11 cellular contexts compared by ENCODE assay signal in genomic region chr10:42650374-42650773, GRCh38. TPM values are rescaled to one million over a fixed set of nuclear protein-coding genes. Genes with fewer than 3 reads are reported as not detected.
DNase-seq lines count a peak whose midpoint lies in the region; ATAC-seq and TF ChIP-seq lines count a peak whose summit lies in the region.
"Had no signal": no experiment of that assay in that cellular context is flagged by ENCODE, and none has a peak within 500 bp of the region (broad histone marks: within the 10 kb centered on the region; RNA-seq: fewer than 3 reads in every experiment).

No MANE protein-coding gene starts in this region.

- no peaks in the 10 kb centered on the region for H3K27me3 Mint-ChIP-seq in activated CD8-positive, alpha-beta T cell treated with anti-CD3 and anti-CD28 coated beads, Interleukin-2, amount 10 ng/mL, durations not matched to agents 7 days and 5 days (ENCODE audit: low read depth)
- no peaks in the 10 kb centered on the region for H3K27me3 Mint-ChIP-seq in activated CD8-positive, alpha-beta T cell treated with anti-CD3 and anti-CD28 coated beads for 36 hours
- H3K27me3 Mint-ChIP-seq in T-cell = peaks cover 1 to 6% of the 10 kb centered on the region in 2 donors
- H3K27me3 Mint-ChIP-seq in endothelial cell (ENCODE audit: unreplicated experiment) = peaks cover 9% of the 10 kb centered on the region
- peaks cover 2% of the 10 kb centered on the region for H3K27me3 Mint-ChIP-seq in activated CD4-positive, alpha-beta T cell treated with anti-CD3 and anti-CD28 coated beads, Interleukin-2, amount 10 ng/mL, durations not matched to agents 7 days and 5 days
- H3K27me3 Mint-ChIP-seq: CD4-positive, alpha-beta T cell had no signal

- no peaks in the 10 kb centered on the region for H3K4me1 ChIP-seq in OCI-LY7 (ENCODE audit: insufficient read depth, low read length, poor library complexity, severe bottlenecking)

- peak overlapping the region; percentile 0 for H3K27ac Mint-ChIP-seq in activated CD8-positive, alpha-beta T cell treated with anti-CD3 and anti-CD28 coated beads, Interleukin-2, amount 10 ng/mL, durations not matched to agents 7 days and 5 days
- no peak overlapping the region for H3K27ac Mint-ChIP-seq in activated CD8-positive, alpha-beta T cell treated with anti-CD3 and anti-CD28 coated beads for 36 hours
- H3K27ac Mint-ChIP-seq in T-cell (peak overlapping the region; percentile 4 to 23), endothelial cell (ENCODE audit: unreplicated experiment) (peak overlapping the region; percentile 91)
- no peak overlapping the region for H3K27ac Mint-ChIP-seq in activated CD4-positive, alpha-beta T cell treated with anti-CD3 and anti-CD28 coated beads, Interleukin-2, amount 10 ng/mL, durations not matched to agents 7 days and 5 days
- H3K27ac Mint-ChIP-seq: CD4-positive, alpha-beta T cell had no signal

- H3K27ac ChIP-seq in OCI-LY7 (ENCODE audit: low read depth, low read length, poor library complexity, severe bottlenecking) = no peak overlapping the region
- H3K27ac ChIP-seq: 22Rv1, HL-60 had no signal

- no peaks in the 10 kb centered on the region for H3K9me3 ChIP-seq in OCI-LY7 (ENCODE audit: low read length)

- no peak for ATAC-seq in activated CD8-positive, alpha-beta T cell treated with anti-CD3 and anti-CD28 coated beads, Interleukin-2, amount 10 ng/mL, durations not matched to agents 7 days and 5 days
- ATAC-seq in activated CD8-positive, alpha-beta T cell treated with anti-CD3 and anti-CD28 coated beads for 36 hours = no peak
- no peak for ATAC-seq in T-cell (replicated peaks in 1 of 4)
- ATAC-seq: HCT116 had no signal

- no peak for DNase-seq in activated CD8-positive, alpha-beta T cell treated with anti-CD3 and anti-CD28 coated beads, Interleukin-2, amount 10 ng/mL, durations not matched to agents 7 days and 5 days
- no peak for DNase-seq in activated CD8-positive, alpha-beta T cell treated with anti-CD3 and anti-CD28 coated beads for 36 hours
- no peak for DNase-seq in T-cell
- DNase-seq in endothelial cell (ENCODE audit: low spot score) = no peak
- no peak for DNase-seq in stimulated activated CD8-positive, alpha-beta memory T cell treated with anti-CD3 and anti-CD28 coated beads, Interleukin-4, amount 100 ng/mL, for 48 hours
- no peak for DNase-seq in activated CD4-positive, alpha-beta T cell treated with anti-CD3 and anti-CD28 coated beads, Interleukin-2, amount 10 ng/mL, durations not matched to agents 7 days and 5 days
- DNase-seq in OCI-LY7 (ENCODE audit: low spot score) = no peak
- DNase-seq: CD4-positive, alpha-beta T cell had no signal

- CTCF ChIA-PET in activated CD8-positive, alpha-beta T cell treated with anti-CD3 and anti-CD28 coated beads, Interleukin-2, amount 10 ng/mL, durations not matched to agents 7 days and 5 days (lab: Charles Lee) = no interaction called here
- CTCF ChIA-PET in activated CD8-positive, alpha-beta T cell treated with anti-CD3 and anti-CD28 coated beads for 36 hours (lab: Charles Lee) = no interaction called here
- CTCF ChIA-PET in T-cell (lab: Charles Lee) = no interaction called here
- CTCF ChIA-PET in activated CD4-positive, alpha-beta T cell treated with anti-CD3 and anti-CD28 coated beads, Interleukin-2, amount 10 ng/mL, durations not matched to agents 7 days and 5 days (lab: Charles Lee) = no interaction called here
- CTCF ChIA-PET in OCI-LY7 (lab: Charles Lee; ENCODE audit: unreplicated experiment) = no interaction called here

- no peak overlapping the region for H2AFZ ChIP-seq in OCI-LY7 (ENCODE audit: low read length)

- no peak overlapping the region for H3K4me3 ChIP-seq in OCI-LY7 (ENCODE audit: low read depth, low read length, poor library complexity, severe bottlenecking)

- H3K36me3 ChIP-seq in OCI-LY7 (ENCODE audit: insufficient read depth, low read length) = no peaks in the 10 kb centered on the region

- POLR2A ChIA-PET in activated CD8-positive, alpha-beta T cell treated with anti-CD3 and anti-CD28 coated beads, Interleukin-2, amount 10 ng/mL, durations not matched to agents 7 days and 5 days (lab: Charles Lee) = no interaction called here
- POLR2A ChIA-PET in activated CD8-positive, alpha-beta T cell treated with anti-CD3 and anti-CD28 coated beads for 36 hours (lab: Charles Lee) = no interaction called here
- POLR2A ChIA-PET in T-cell (lab: Charles Lee) (interaction anchor here in 1 of 2 donors (0.6 kb wide), 1 partner anchor 38 kb away, joined by 7 read pairs; no protein-coding TSS in a partner anchor), OCI-LY7 (lab: Charles Lee) (no interaction called here)
- POLR2A ChIA-PET in activated CD4-positive, alpha-beta T cell treated with anti-CD3 and anti-CD28 coated beads, Interleukin-2, amount 10 ng/mL, durations not matched to agents 7 days and 5 days (lab: Charles Lee) = no interaction called here

- H3K36me3 Mint-ChIP-seq in activated CD8-positive, alpha-beta T cell treated with anti-CD3 and anti-CD28 coated beads, Interleukin-2, amount 10 ng/mL, durations not matched to agents 7 days and 5 days (ENCODE audit: low read depth) = no peaks in the 10 kb centered on the region
- H3K36me3 Mint-ChIP-seq in activated CD8-positive, alpha-beta T cell treated with anti-CD3 and anti-CD28 coated beads for 36 hours (ENCODE audit: low read depth) = no peaks in the 10 kb centered on the region
- H3K36me3 Mint-ChIP-seq in T-cell (peaks cover 5% of the 10 kb centered on the region), endothelial cell (ENCODE audit: low read depth, unreplicated experiment) (peaks cover 24% of the 10 kb centered on the region)
- H3K36me3 Mint-ChIP-seq in activated CD4-positive, alpha-beta T cell treated with anti-CD3 and anti-CD28 coated beads, Interleukin-2, amount 10 ng/mL, durations not matched to agents 7 days and 5 days (ENCODE audit: low read depth) = no peaks in the 10 kb centered on the region

- H4K20me1 ChIP-seq in OCI-LY7 (ENCODE audit: insufficient read depth, low read length) = no peaks in the 10 kb centered on the region

- H3K4me3 Mint-ChIP-seq in activated CD8-positive, alpha-beta T cell treated with anti-CD3 and anti-CD28 coated beads, Interleukin-2, amount 10 ng/mL, durations not matched to agents 7 days and 5 days = no peak overlapping the region
- no peak overlapping the region for H3K4me3 Mint-ChIP-seq in activated CD8-positive, alpha-beta T cell treated with anti-CD3 and anti-CD28 coated beads for 36 hours
- H3K4me3 Mint-ChIP-seq in T-cell = no peak overlapping the region
- peak overlapping the region; percentile 45 for H3K4me3 Mint-ChIP-seq in endothelial cell (ENCODE audit: unreplicated experiment)
- H3K4me3 Mint-ChIP-seq in activated CD4-positive, alpha-beta T cell treated with anti-CD3 and anti-CD28 coated beads, Interleukin-2, amount 10 ng/mL, durations not matched to agents 7 days and 5 days = no peak overlapping the region
- H3K4me3 Mint-ChIP-seq: CD4-positive, alpha-beta T cell had no signal

- no peaks in the 10 kb centered on the region for H3K9me2 ChIP-seq in OCI-LY7 (ENCODE audit: insufficient read depth, low read length)

- peaks cover 6% of the 10 kb centered on the region for H3K4me1 Mint-ChIP-seq in activated CD8-positive, alpha-beta T cell treated with anti-CD3 and anti-CD28 coated beads, Interleukin-2, amount 10 ng/mL, durations not matched to agents 7 days and 5 days (ENCODE audit: low read depth)
- H3K4me1 Mint-ChIP-seq in activated CD8-positive, alpha-beta T cell treated with anti-CD3 and anti-CD28 coated beads for 36 hours (ENCODE audit: low read depth) = peaks cover 2% of the 10 kb centered on the region
- H3K4me1 Mint-ChIP-seq in T-cell = peaks cover 6 to 8% (median 7%) of the 10 kb centered on the region in 3 donors
- H3K4me1 Mint-ChIP-seq in endothelial cell (ENCODE audit: unreplicated experiment) = peaks cover 44% of the 10 kb centered on the region
- H3K4me1 Mint-ChIP-seq in activated CD4-positive, alpha-beta T cell treated with anti-CD3 and anti-CD28 coated beads, Interleukin-2, amount 10 ng/mL, durations not matched to agents 7 days and 5 days = peaks cover 10% of the 10 kb centered on the region

- H3K9me3 Mint-ChIP-seq in activated CD8-positive, alpha-beta T cell treated with anti-CD3 and anti-CD28 coated beads, Interleukin-2, amount 10 ng/mL, durations not matched to agents 7 days and 5 days (ENCODE audit: insufficient read depth) = no peaks in the 10 kb centered on the region
- H3K9me3 Mint-ChIP-seq in activated CD8-positive, alpha-beta T cell treated with anti-CD3 and anti-CD28 coated beads for 36 hours = no peaks in the 10 kb centered on the region
- H3K9me3 Mint-ChIP-seq in T-cell = peaks cover 0 to 5% (median 0%) of the 10 kb centered on the region in 3 donors
- H3K9me3 Mint-ChIP-seq in endothelial cell (ENCODE audit: unreplicated experiment) = peaks cover 27% of the 10 kb centered on the region
- peaks cover 2% of the 10 kb centered on the region for H3K9me3 Mint-ChIP-seq in activated CD4-positive, alpha-beta T cell treated with anti-CD3 and anti-CD28 coated beads, Interleukin-2, amount 10 ng/mL, durations not matched to agents 7 days and 5 days
- H3K9me3 Mint-ChIP-seq: CD4-positive, alpha-beta T cell had no signal

- BruUV-seq in OCI-LY7 (replicated peaks; lab: Mats Ljungman, UMichigan) = no TSS peak

- no peaks in the 10 kb centered on the region for H3K79me2 ChIP-seq in OCI-LY7 (ENCODE audit: insufficient read depth, low read depth, low read length)

- H3K4me2 ChIP-seq in OCI-LY7 (ENCODE audit: low read length) = no peak overlapping the region

- TF ChIP-seq CTCF in activated CD8-positive, alpha-beta T cell treated with anti-CD3 and anti-CD28 coated beads for 36 hours (IDR thresholded peaks at IDR 0.05) = no peak
- TF ChIP-seq CTCF in endothelial cell (IDR thresholded peaks at IDR 0.05; ENCODE audit: unreplicated experiment) (no peak), OCI-LY7 (conservative IDR thresholded peaks at IDR 0.05; ENCODE audit: low read length) (no peak)

- intact Hi-C loops in activated CD8-positive, alpha-beta T cell treated with anti-CD3 and anti-CD28 coated beads for 36 hours (cut with micrococcal nuclease) = no loop called here
- intact Hi-C loops in OCI-LY7 (cut with micrococcal nuclease; ENCODE audit: unreplicated experiment) = no loop called here

RNA-seq across cellular contexts. Expression of gene ZNF33B, which starts 12.0 kb away (rescaled TPM):
- total RNA-seq in activated CD8-positive, alpha-beta T cell treated with anti-CD3 and anti-CD28 coated beads, Interleukin-2, amount 10 ng/mL, durations not matched to agents 7 days and 5 days = 10 to 100 TPM; 18.6 to 22.8 TPM
- 1 to 10 TPM; 5.8 to 7.9 TPM for total RNA-seq in activated CD8-positive, alpha-beta T cell treated with anti-CD3 and anti-CD28 coated beads for 36 hours
- total RNA-seq in T-cell (10 to 100 TPM; 26.4 to 61.6 (median 57.7) TPM), endothelial cell (ENCODE audit: unreplicated experiment) (63.4 TPM), OCI-LY7 (2022) (19.9 and 20.9 TPM in 2 replicates)
- total RNA-seq in activated CD4-positive, alpha-beta T cell treated with anti-CD3 and anti-CD28 coated beads, Interleukin-2, amount 10 ng/mL, durations not matched to agents 7 days and 5 days = 10 to 100 TPM; 32.9 to 34.9 TPM
- total RNA-seq in OCI-LY7 (2014; rRNA removed; shearing (Covaris generic)) = 12.6 and 16.9 TPM in 2 replicates

Comparison
In these comparisons a context has a peak if more than half of its experiments do, and no peak if none do; other contexts are left out.
1. H3K27ac Mint-ChIP-seq: peak in activated CD8-positive, alpha-beta T cell treated with anti-CD3 and anti-CD28 coated beads, Interleukin-2, amount 10 ng/mL, durations not matched to agents 7 days and 5 days (single experiment), T-cell (2 of 2) and endothelial cell (single experiment); none in activated CD8-positive, alpha-beta T cell treated with anti-CD3 and anti-CD28 coated beads for 36 hours (single experiment) and activated CD4-positive, alpha-beta T cell treated with anti-CD3 and anti-CD28 coated beads, Interleukin-2, amount 10 ng/mL, durations not matched to agents 7 days and 5 days (single experiment).